22 cellular contexts compared by ENCODE assay signal in the genomic region with DNA sequence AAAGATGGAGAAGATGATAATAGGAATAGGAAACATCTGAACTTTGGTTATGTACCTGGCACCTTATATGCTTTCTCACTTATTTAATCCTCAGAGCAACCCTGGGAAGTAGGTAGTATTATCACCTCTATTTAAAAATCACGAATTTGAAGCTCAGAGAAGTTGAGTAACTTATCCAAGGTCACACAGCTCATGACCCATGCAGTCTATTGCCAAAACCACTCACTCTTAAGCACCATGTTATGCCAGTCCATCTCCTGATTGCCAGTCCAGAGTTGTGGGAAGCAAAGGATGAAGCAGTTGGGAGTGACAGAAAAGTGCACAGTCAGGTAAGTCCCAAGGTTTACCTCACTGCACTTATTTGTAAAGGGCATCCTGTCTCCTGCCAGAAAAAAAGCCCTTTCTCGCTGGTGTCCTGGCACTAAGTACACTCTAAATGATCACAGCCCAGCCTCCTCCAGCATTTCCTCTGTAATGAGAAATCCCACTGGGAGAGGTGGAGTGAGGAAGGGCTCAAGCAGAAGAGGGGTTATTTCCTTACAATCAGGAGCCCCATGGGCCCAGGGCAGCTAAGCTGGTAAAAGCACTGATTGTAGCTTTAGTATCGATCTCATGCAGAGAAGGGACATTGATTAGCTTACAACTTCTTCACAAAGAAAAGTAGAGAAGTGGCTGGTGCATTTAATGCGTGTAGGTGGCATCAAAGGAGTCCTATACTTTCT. TPM values are rescaled to one million over a fixed set of nuclear protein-coding genes. Genes with fewer than 3 reads are reported as not detected.
DNase-seq lines count a peak whose midpoint lies in the region; ATAC-seq, FAIRE-seq and TF ChIP-seq lines count a peak whose summit lies in the region.
"Had no signal": no experiment of that assay in that cellular context is flagged by ENCODE, and none has a peak within 500 bp of the region (broad histone marks: within the 10 kb centered on the region; RNA-seq: fewer than 3 reads in every experiment).

No MANE protein-coding gene starts in this region.

- no peak for TF ChIP-seq RAD21 in H1 (IDR thresholded peaks at IDR 0.05 in 1 of 2, conservative IDR thresholded peaks at IDR 0.05 in 1 of 2; ENCODE audit: low read depth in 2 of 2, low read length in 2 of 2)

- POLR2A ChIA-PET in H1 (lab: Charles Lee; ENCODE audit: partially characterized antibody) = no interaction called here

- H2BK5ac ChIP-seq in H1 (ENCODE audit: low read depth, low read length) = no peak overlapping the region

- H4K91ac ChIP-seq in H1 (replicated peaks; ENCODE audit: insufficient read length, low read length) = no peak overlapping the region

- no peak overlapping the region for H4K8ac ChIP-seq in H1 (ENCODE audit: extremely low read depth, insufficient read depth, low read length)

- no peak overlapping the region for H3K4me2 ChIP-seq in H1 (ENCODE audit: insufficient read depth in 1 of 2, low read depth in 2 of 2, low read length in 2 of 2)
- no peak overlapping the region for H3K4me2 ChIP-seq in osteoblast (ENCODE audit: insufficient read depth, low read length)
- H3K4me2 ChIP-seq: BLaER1, PC-9 had no signal

- no peak for FAIRE-seq in H1 (lab: Jason Lieb, UNC)
- FAIRE-seq: G401.6, GM12892 had no signal

- 83% methylated on average over 4 of the region's 4 CpGs; no CpG with 5 or more reads in 1 of the 2 experiments for WGBS in H1 (ENCODE audit: extremely low coverage in 1 of 2, insufficient coverage in 1 of 2, insufficient read length in 1 of 2, insufficient replicate concordance in 2 of 2, low coverage in 1 of 2, low lambda C conversion rate in 2 of 2, missing lambda C conversion rate in 1 of 2), 2 experiments

- H3K23ac ChIP-seq in H1 (ENCODE audit: insufficient read length) = no peak overlapping the region

- no peaks in the 10 kb centered on the region for H3K79me1 ChIP-seq in H1 (ENCODE audit: low read depth, low read length)

- H3K27ac ChIP-seq in H1 (ENCODE audit: low read depth, low read length) (no peak overlapping the region), osteoblast (ENCODE audit: low read depth, low read length) (no peak overlapping the region)
- H3K27ac ChIP-seq: BLaER1, GM23248, PC-9 had no signal

- H2BK12ac ChIP-seq in H1 (ENCODE audit: low read depth, low read length) = no peak overlapping the region

- TF ChIP-seq CTCF in H1 (IDR thresholded peaks at IDR 0.05; ENCODE audit: control extremely low read depth in 1 of 3, insufficient read depth in 1 of 3, low read depth in 1 of 3, low read length in 3 of 3) = no peak
- TF ChIP-seq CTCF in osteoblast (IDR thresholded peaks at IDR 0.05; ENCODE audit: extremely low read depth, low read depth, low read length) = no peak

- H2BK15ac ChIP-seq in H1 (ENCODE audit: low read length) = no peak overlapping the region

- H3K4me1 ChIP-seq in H1 (replicated peaks in 1 of 4; ENCODE audit: control insufficient read depth in 3 of 4, insufficient read depth in 4 of 4, low read length in 3 of 4) (peaks cover 0 to 23% (median 6%) of the 10 kb centered on the region in 4 experiments; a peak in 5 of 7 replicates), osteoblast (ENCODE audit: insufficient read depth, low read length) (no peaks in the 10 kb centered on the region)
- H3K4me1 ChIP-seq: BLaER1 had no signal

- H3K27me3 ChIP-seq in H1 (replicated peaks in 1 of 4; ENCODE audit: control insufficient read depth in 3 of 4, extremely low read depth in 1 of 4, insufficient read depth in 3 of 4, low read length in 3 of 4) (0 out of 7 replicates have a peak, but pooled peaks cover 0 to 3% (median 0%) of the 10 kb centered on the region in 4 experiments), osteoblast (ENCODE audit: insufficient read depth, low read length) (no peaks in the 10 kb centered on the region)
- H3K27me3 ChIP-seq: BLaER1 had no signal

- H3K9me3 ChIP-seq in H1 (ENCODE audit: insufficient read depth in 2 of 2, low read depth in 1 of 2, low read length in 1 of 2) (no peaks in the 10 kb centered on the region), osteoblast (ENCODE audit: low read depth, low read length) (no peaks in the 10 kb centered on the region)
- H3K9me3 ChIP-seq: BLaER1 had no signal

- ATAC-seq in HG03108 (IDR thresholded peaks at IDR 0.05; ENCODE audit: unreplicated experiment) = no peak

- H3K79me2 ChIP-seq in H1 (ENCODE audit: control insufficient read depth in 1 of 2, insufficient read depth in 2 of 2, low read length in 2 of 2) = no peaks in the 10 kb centered on the region
- no peaks in the 10 kb centered on the region for H3K79me2 ChIP-seq in osteoblast (ENCODE audit: insufficient read depth, low read length)

- H2AK5ac ChIP-seq in H1 (ENCODE audit: low read depth, low read length) = no peak overlapping the region

- H3K18ac ChIP-seq in H1 (ENCODE audit: extremely low read depth, low read length) = no peak overlapping the region

- no peak for TF ChIP-seq POLR2A in H1 (IDR thresholded peaks at IDR 0.05; ENCODE audit: control extremely low read depth in 1 of 2, low read depth in 2 of 2, low read length in 2 of 2)

- no peaks in the 10 kb centered on the region for H4K20me1 ChIP-seq in H1 (replicated peaks in 1 of 2; ENCODE audit: control insufficient read depth in 1 of 2, insufficient read depth in 2 of 2, low read length in 2 of 2)
- no peaks in the 10 kb centered on the region for H4K20me1 ChIP-seq in osteoblast (ENCODE audit: insufficient read depth, low read length)
- H4K20me1 ChIP-seq: BLaER1 had no signal

- H4K5ac ChIP-seq in H1 (ENCODE audit: insufficient read length, low read depth, low read length) = no peak overlapping the region

- no peak overlapping the region for H3K9ac ChIP-seq in H1 (replicated peaks in 1 of 4; ENCODE audit: extremely low read depth in 1 of 4, low read depth in 3 of 4, low read length in 3 of 4)
- H3K9ac ChIP-seq: BLaER1, GM23248 had no signal

- no peak overlapping the region for H3K14ac ChIP-seq in H1 (ENCODE audit: insufficient read length)

- DNase-seq in NCI-H748 (lab: John Stamatoyannopoulos, UW; ENCODE audit: unreplicated experiment) = peak; percentile 74
- DNase-seq in NCI-H748 treated with DMSO at 0.1 percent for 48 hours (lab: John Stamatoyannopoulos, UW) = no peak
- peak; percentile 64 for DNase-seq in NCI-H2227 (lab: John Stamatoyannopoulos, UW; ENCODE audit: unreplicated experiment)
- DNase-seq in H1 (ENCODE audit: low read depth in 1 of 2, low spot score in 2 of 2) = no peak
- peak; percentile 19 for DNase-seq in osteoblast (ENCODE audit: insufficient read length, low spot score, missing footprints)
- no peak for DNase-seq in NCI-H1417 treated with DMSO at 0.1 percent for 48 hours (lab: John Stamatoyannopoulos, UW)
- no peak for DNase-seq in activated naive CD4-positive, alpha-beta T cell treated with anti-CD3 and anti-CD28 coated beads, Interleukin-2, amount 50 U/mL, for 16 hours
- DNase-seq: CD4-positive, alpha-beta memory T cell; GM23248; HCEC 1CT; Karpas-422; MV-4-11; NCI-H524 treated with DMSO at 0.1 percent for 48 hours; PC-9; RPMI8226 had no signal

- no peak overlapping the region for H2BK120ac ChIP-seq in H1 (replicated peaks; ENCODE audit: low read depth, low read length)

- H3K4me3 ChIP-seq in H1 (ENCODE audit: extremely low read depth in 1 of 4, insufficient read depth in 2 of 4, low read depth in 3 of 4, low read length in 4 of 4) = no peak overlapping the region
- no peak overlapping the region for H3K4me3 ChIP-seq in osteoblast (ENCODE audit: insufficient read depth, low read length)
- H3K4me3 ChIP-seq: BLaER1, GM23248, PC-9 had no signal

- no peak overlapping the region for H3K4ac ChIP-seq in H1 (replicated peaks; ENCODE audit: insufficient read length, low read depth, low read length)

- no peaks in the 10 kb centered on the region for H3K23me2 ChIP-seq in H1 (ENCODE audit: low read depth, low read length)

- no peak overlapping the region for H3K56ac ChIP-seq in H1 (replicated peaks; ENCODE audit: insufficient read length, low read depth, low read length)

- no peak for TF ChIP-seq EP300 in H1 (IDR thresholded peaks at IDR 0.05; ENCODE audit: borderline replicate concordance in 1 of 2, low read depth in 2 of 2, low read length in 2 of 2)

- CTCF ChIA-PET in H1 (lab: Charles Lee; ENCODE audit: partially characterized antibody) = no interaction called here

- H3K36me3 ChIP-seq in H1 (ENCODE audit: control insufficient read depth in 2 of 4, insufficient read depth in 4 of 4, low read length in 3 of 4) (no peaks in the 10 kb centered on the region), osteoblast (ENCODE audit: insufficient read depth, low read length) (no peaks in the 10 kb centered on the region)
- H3K36me3 ChIP-seq: BLaER1 had no signal

- H2BK20ac ChIP-seq in H1 (ENCODE audit: low read length) = no peak overlapping the region

- H2AFZ ChIP-seq in H1 (ENCODE audit: low read length) (no peak overlapping the region), osteoblast (ENCODE audit: low read length) (no peak overlapping the region)
- H2AFZ ChIP-seq: GM23248, PC-9 had no signal

TF ChIP-seq in H1, 55 proteins besides CTCF, POLR2A, EP300 and RAD21:
- TF ChIP-seq RBBP5 (IDR thresholded peaks at IDR 0.05; ENCODE audit: borderline replicate concordance, low read depth, low read length) = no peak
- no peak for TF ChIP-seq BRCA1 (IDR thresholded peaks at IDR 0.05; ENCODE audit: low read depth, low read length)
- peak; percentile 65; the same call in 1 of the 2 replicates for TF ChIP-seq KDM1A (IDR thresholded peaks at IDR 0.05; ENCODE audit: borderline replicate concordance, low read length)
- no peak for TF ChIP-seq ASH2L (IDR thresholded peaks at IDR 0.05; ENCODE audit: low read length)
- TF ChIP-seq CEBPB (IDR thresholded peaks at IDR 0.05; ENCODE audit: low read depth, low read length) = no peak

RNA-seq across cellular contexts. Expression of a gene that starts 21.3 kb away (rescaled TPM):
- not detected in 2 replicates for total RNA-seq in H1 (2021; fragmentation: NEBNext Ultra II Directional; extraction: Animal tissue kit (Norgen Biotek cat#: 25700))
- not detected in 2 replicates for polyA plus RNA-seq in H1 (2011; rRNA removed)
- polyA plus RNA-seq in H1 (2011; cell fraction: cytosol; rRNA removed) = not detected
- not detected for polyA plus RNA-seq in H1 (2011; cell fraction: nucleus; rRNA removed)
- polyA plus RNA-seq in H1 (2012, experiment 1 of 2) = not detected in 4 replicates
- not detected for polyA plus RNA-seq in H1 (2012, experiment 2 of 2)
- polyA plus RNA-seq in H1 (2013, experiment 1 of 2) = not detected
- not detected for polyA plus RNA-seq in H1 (2013, experiment 2 of 2)
- polyA minus RNA-seq in H1 (2011; rRNA and poly(A)+ RNA removed) = not detected in 2 replicates
- polyA minus RNA-seq in H1 (2011; cell fraction: cytosol; rRNA and poly(A)+ RNA removed) = not detected
- not detected for polyA minus RNA-seq in H1 (2011; cell fraction: nucleus; rRNA and poly(A)+ RNA removed)
- not detected in 2 replicates for total RNA-seq in osteoblast
- total RNA-seq: CD4-positive, alpha-beta memory T cell; Daoy; GM23248; M059J; PC-9 had no signal
- polyA plus RNA-seq: CD4-positive, alpha-beta memory T cell; GM23248; IgD-negative memory B cell had no signal

Comparison
In these comparisons a context has a peak if more than half of its experiments do, and no peak if none do; other contexts are left out.
1. DNase-seq: peak in NCI-H748 (single experiment), NCI-H2227 (single experiment) and osteoblast (single experiment); none in NCI-H748 treated with DMSO at 0.1 percent for 48 hours (single experiment), H1 (0 of 2), NCI-H1417 treated with DMSO at 0.1 percent for 48 hours (single experiment) and activated naive CD4-positive, alpha-beta T cell treated with anti-CD3 and anti-CD28 coated beads, Interleukin-2, amount 50 U/mL, for 16 hours (single experiment).